27 cellular contexts compared by ENCODE assay signal in the genomic region with DNA sequence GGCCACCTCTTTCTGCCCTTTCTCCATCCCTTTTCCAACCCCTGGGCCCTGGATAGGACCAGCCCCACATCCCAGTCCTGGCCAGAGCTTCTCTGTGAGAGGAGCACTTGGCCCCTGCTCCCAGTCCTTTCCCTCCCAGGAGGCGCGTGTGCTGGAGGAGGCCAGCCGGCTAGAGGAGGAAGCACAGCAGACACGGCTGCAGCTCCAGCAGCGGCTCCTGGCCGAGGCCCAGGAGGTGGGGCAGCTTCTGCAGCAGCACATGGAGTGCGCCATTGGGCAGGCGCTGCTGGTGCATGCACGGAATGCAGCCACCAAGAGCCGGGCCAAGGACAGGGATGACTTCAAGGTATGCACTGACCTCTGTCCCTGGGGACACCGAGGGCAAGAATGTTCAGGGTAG.
DNase-seq lines count a peak whose midpoint lies in the region; ATAC-seq and TF ChIP-seq lines count a peak whose summit lies in the region.
"Had no signal": no experiment of that assay in that cellular context is flagged by ENCODE, and none has a peak within 500 bp of the region (broad histone marks: within the 10 kb centered on the region; RNA-seq: fewer than 3 reads in every experiment).

No MANE protein-coding gene starts in this region.

- no peaks in the 10 kb centered on the region for H3K27me3 ChIP-seq in esophagus muscularis mucosa
- H3K27me3 ChIP-seq: BLaER1, neutrophil, tibial nerve had no signal

- H3K4me3 ChIP-seq in AG10803 (ENCODE audit: low read length) = no peak overlapping the region
- H3K4me3 ChIP-seq in esophagus muscularis mucosa = no peak overlapping the region
- H3K4me3 ChIP-seq: A549, BLaER1, psoas muscle, skin epidermis, tibial nerve had no signal

- H3K9me3 ChIP-seq in esophagus muscularis mucosa = no peaks in the 10 kb centered on the region
- H3K9me3 ChIP-seq: A549, neutrophil, psoas muscle, SK-N-SH, tibial nerve had no signal

- TF ChIP-seq POLR2A in esophagus muscularis mucosa (IDR thresholded peaks at IDR 0.05; ENCODE audit: low read depth) = no peak

- no peak for TF ChIP-seq CTCF in AG10803 (conservative IDR thresholded peaks at IDR 0.05; ENCODE audit: low read length)
- TF ChIP-seq CTCF in esophagus muscularis mucosa (IDR thresholded peaks at IDR 0.05) = no peak

- H3K27ac ChIP-seq in esophagus muscularis mucosa (replicated peaks in 1 of 4) = no peak overlapping the region
- H3K27ac ChIP-seq: A549, BLaER1, neutrophil, psoas muscle, skin epidermis, tibial nerve had no signal

- ATAC-seq in left cardiac atrium = peak; percentile 81 to 83
- ATAC-seq in sciatic nerve = peak; percentile 22
- ATAC-seq in GM19023 (IDR thresholded peaks at IDR 0.05; ENCODE audit: unreplicated experiment) = no peak
- no peak for ATAC-seq in HG03520 (IDR thresholded peaks at IDR 0.05; ENCODE audit: unreplicated experiment)
- ATAC-seq: A549; activated naive CD8-positive, alpha-beta T cell treated with anti-CD3 and anti-CD28 coated beads, Interleukin-2, amount 50 U/mL, for 24 hours; HCT116; psoas muscle; stimulated activated naive CD8-positive, alpha-beta T cell treated with anti-CD3 and anti-CD28 coated beads, Interleukin-15, amount 100 ng/mL, for 72 hours; T-helper 17 cell had no signal

- no peak for TF ChIP-seq EP300 in esophagus muscularis mucosa (IDR thresholded peaks at IDR 0.05)

- peak; percentile 38 for DNase-seq in AG10803 (ENCODE audit: low read depth)
- DNase-seq in left cardiac atrium = no peak
- peak; percentile 41 for DNase-seq in sciatic nerve (ENCODE audit: low spot score)
- no peak for DNase-seq in putamen (ENCODE audit: low spot score)
- no peak for DNase-seq in esophagus muscularis mucosa (ENCODE audit: extremely low spot score)
- DNase-seq: activated naive CD8-positive, alpha-beta T cell treated with anti-CD3 and anti-CD28 coated beads, Interleukin-2, amount 50 U/mL, for 24 hours; activated T-cell treated with anti-CD3 and anti-CD28 coated beads, Interleukin-2, amount 50 U/mL, for 24 hours; DMS53; GF-D8; mesenchymal stem cell; NCI-H1092; NCI-H446; SK-N-SH; stimulated activated CD4-positive, alpha-beta T cell treated with anti-CD3 and anti-CD28 coated beads, Interleukin-1b, Interleukin-23, amount 100 ng/mL, for 48 hours; stimulated activated CD8-positive, alpha-beta memory T cell treated with anti-CD3 and anti-CD28 coated beads, Interleukin-4, amount 100 ng/mL, for 48 hours; stimulated activated naive CD8-positive, alpha-beta T cell treated with anti-CD3 and anti-CD28 coated beads, Interleukin-15, amount 100 ng/mL, for 72 hours; T-helper 17 cell had no signal

- H3K4me1 ChIP-seq in esophagus muscularis mucosa = peaks cover 0 to 3% (median 0%) of the 10 kb centered on the region in 4 donors
- H3K4me1 ChIP-seq: A549, BLaER1, psoas muscle, tibial nerve had no signal

- H3K36me3 ChIP-seq in esophagus muscularis mucosa = peaks cover 10 to 95% (median 57%) of the 10 kb centered on the region in 4 donors
- H3K36me3 ChIP-seq: neutrophil had no signal

- intact Hi-C loops in left cardiac atrium (cut with DNase I) = loop anchor here in 1 of 2 donors (10.0 kb wide), 1 partner anchor 744 kb away; the partner anchor contains the start of gene STK32B
- intact Hi-C loops in sciatic nerve (cut with DNase I) = no loop called here
- intact Hi-C loops in esophagus muscularis mucosa (cut with DNase I) = no loop called here

- 48% methylated on average over 7 of the region's 11 CpGs for WGBS in esophagus muscularis mucosa

TF ChIP-seq in PFSK-1, 5 proteins besides CTCF, POLR2A, EP300 and RAD21:
- no peak for TF ChIP-seq POLR2AphosphoS5 (IDR thresholded peaks at IDR 0.05; ENCODE audit: low read depth, low read length)
- TF ChIP-seq TAF1 (IDR thresholded peaks at IDR 0.05; ENCODE audit: borderline replicate concordance, insufficient read depth, low read length) = no peak
- TF ChIP-seq FOXP2 (optimal IDR thresholded peaks at IDR 0.05; ENCODE audit: borderline replicate concordance, extremely low read depth, extremely low read length, insufficient read depth) = peak; percentile 29

Comparison
In these comparisons a context has a peak if more than half of its experiments do, and no peak if none do; other contexts are left out.
1. DNase-seq: peak in AG10803 (single experiment) and sciatic nerve (single experiment); none in left cardiac atrium (single experiment), putamen (single experiment) and esophagus muscularis mucosa (single experiment).
2. ATAC-seq: peak in left cardiac atrium (2 of 2) and sciatic nerve (single experiment); none in GM19023 (single experiment) and HG03520 (single experiment).